In genomic region chr5:56126487-56127179, GRCh38 we compare ENCODE assay signal across 16 cellular contexts.
DNase-seq lines count a peak whose midpoint lies in the region; ATAC-seq and TF ChIP-seq lines count a peak whose summit lies in the region.
"Had no signal": no experiment of that assay in that cellular context is flagged by ENCODE, and none has a peak within 500 bp of the region (broad histone marks: within the 10 kb centered on the region; RNA-seq: fewer than 3 reads in every experiment).

No MANE protein-coding gene starts in this region.

- peak overlapping the region; percentile 65 for H3K27ac Mint-ChIP-seq in T-helper 2 cell treated with Interferon-gamma antibody and Interleukin-4, amounts not matched to agents 5 μg/mL and 100 μg/mL, for 36 hours
- peak overlapping the region; percentile 88 to 98 (median 96) for H3K27ac Mint-ChIP-seq in naive thymus-derived CD4-positive, alpha-beta T cell
- H3K27ac Mint-ChIP-seq: IgD-negative memory B cell had no signal

- peaks cover 36% of the 10 kb centered on the region for H3K4me1 Mint-ChIP-seq in T-helper 2 cell treated with Interferon-gamma antibody and Interleukin-4, amounts not matched to agents 5 μg/mL and 100 μg/mL, for 36 hours (ENCODE audit: low read depth)
- peaks cover 29 to 82% (median 71%) of the 10 kb centered on the region in 7 donors for H3K4me1 Mint-ChIP-seq in naive thymus-derived CD4-positive, alpha-beta T cell
- H3K4me1 Mint-ChIP-seq: IgD-negative memory B cell had no signal

- CTCF ChIA-PET in naive thymus-derived CD4-positive, alpha-beta T cell (lab: Charles Lee) = interaction anchor here (0.8 to 1.2 kb wide), 9 partner anchors 10 to 132 kb away, joined by 3 to 4 read pairs (median 3); partner anchors contain the start of gene IL6ST

- no peak overlapping the region for H3K4me3 ChIP-seq in astrocyte of the spinal cord (ENCODE audit: low read depth, low read length)
- H3K4me3 ChIP-seq in naive thymus-derived CD4-positive, alpha-beta T cell (ENCODE audit: low read length) = no peak overlapping the region
- H3K4me3 ChIP-seq: colonic mucosa, uterus had no signal

- H3K27ac ChIP-seq in naive thymus-derived CD4-positive, alpha-beta T cell (ENCODE audit: low read depth, low read length) = peak overlapping the region; percentile 64
- H3K27ac ChIP-seq: colonic mucosa, foreskin keratinocyte, uterus had no signal

- H3K36me3 ChIP-seq in naive thymus-derived CD4-positive, alpha-beta T cell (ENCODE audit: control insufficient read depth in 2 of 3, insufficient read depth in 3 of 3, low read length in 3 of 3) = peaks cover 0 to 17% (median 5%) of the 10 kb centered on the region in 3 experiments
- H3K36me3 ChIP-seq: colonic mucosa, uterus had no signal

- H3K27me3 ChIP-seq in naive thymus-derived CD4-positive, alpha-beta T cell (ENCODE audit: control insufficient read depth in 2 of 2, insufficient read depth in 2 of 2, low read length in 2 of 2) = no peaks in the 10 kb centered on the region
- H3K27me3 ChIP-seq: colonic mucosa, foreskin keratinocyte, uterus had no signal

- intact Hi-C loops in naive thymus-derived CD4-positive, alpha-beta T cell (cut with micrococcal nuclease) = loop anchor here (1.0 kb wide), 3 partner anchors 8 to 22 kb away; no protein-coding TSS in a partner anchor

- no peak for ATAC-seq in naive thymus-derived CD4-positive, alpha-beta T cell
- no peak for ATAC-seq in GM19023 (IDR thresholded peaks at IDR 0.05; ENCODE audit: unreplicated experiment)
- ATAC-seq: foreskin keratinocyte had no signal

- TF ChIP-seq CTCF in astrocyte of the spinal cord (IDR thresholded peaks at IDR 0.05; ENCODE audit: low read depth, low read length) = no peak

- H3K9me3 ChIP-seq in naive thymus-derived CD4-positive, alpha-beta T cell (ENCODE audit: control insufficient read depth in 2 of 3, low read length in 3 of 3) = peaks cover 0 to 6% (median 0%) of the 10 kb centered on the region in 3 experiments
- H3K9me3 ChIP-seq: colonic mucosa, uterus had no signal

- peaks cover 19% of the 10 kb centered on the region for H3K9me3 Mint-ChIP-seq in T-helper 2 cell treated with Interferon-gamma antibody and Interleukin-4, amounts not matched to agents 5 μg/mL and 100 μg/mL, for 36 hours
- H3K9me3 Mint-ChIP-seq in naive thymus-derived CD4-positive, alpha-beta T cell = peaks cover 1 to 9% (median 7%) of the 10 kb centered on the region in 11 donors

- peak overlapping the region; percentile 51 for H3K4me3 Mint-ChIP-seq in T-helper 2 cell treated with Interferon-gamma antibody and Interleukin-4, amounts not matched to agents 5 μg/mL and 100 μg/mL, for 36 hours
- H3K4me3 Mint-ChIP-seq in naive thymus-derived CD4-positive, alpha-beta T cell = peak overlapping the region; percentile 26 to 86 (median 74)
- H3K4me3 Mint-ChIP-seq: IgD-negative memory B cell, nephron had no signal

- POLR2A ChIA-PET in naive thymus-derived CD4-positive, alpha-beta T cell (lab: Charles Lee) = interaction anchor here (0.7 to 5.8 kb wide), 18 partner anchors 9 to 570 kb away, joined by 3 to 78 read pairs (median 4); partner anchors contain the start of gene IL6ST

- in situ Hi-C loops in astrocyte of the spinal cord (cut with HindIII; ENCODE audit: low sequenced_read_pairs) = no loop called here

- peaks cover 24% of the 10 kb centered on the region for H3K36me3 Mint-ChIP-seq in T-helper 2 cell treated with Interferon-gamma antibody and Interleukin-4, amounts not matched to agents 5 μg/mL and 100 μg/mL, for 36 hours (ENCODE audit: low read depth)
- H3K36me3 Mint-ChIP-seq in naive thymus-derived CD4-positive, alpha-beta T cell = peaks cover 8 to 48% (median 27%) of the 10 kb centered on the region in 5 donors

- H3K4me1 ChIP-seq in naive thymus-derived CD4-positive, alpha-beta T cell (ENCODE audit: control insufficient read depth in 2 of 2, insufficient read depth in 2 of 2, low read length in 2 of 2) = peaks cover 0 to 55% of the 10 kb centered on the region in 2 donors
- H3K4me1 ChIP-seq: colonic mucosa, uterus had no signal

- no peak for DNase-seq in T-helper 2 cell treated with Interferon-gamma antibody and Interleukin-4, amounts not matched to agents 5 μg/mL and 100 μg/mL, for 36 hours (ENCODE audit: low spot score)
- DNase-seq in T-helper 2 cell = no peak
- DNase-seq in NCI-H748 treated with DMSO at 0.1 percent for 48 hours (lab: John Stamatoyannopoulos, UW) = peak; percentile 31
- peak; percentile 58 for DNase-seq in astrocyte of the spinal cord (ENCODE audit: low read depth, low spot score)
- DNase-seq in naive thymus-derived CD4-positive, alpha-beta T cell = peak in 4 of 9 donors; percentile 37 to 59 (median 44)
- DNase-seq in NCI-H2107 treated with DMSO at 0.1 percent for 48 hours (lab: John Stamatoyannopoulos, UW; ENCODE audit: unreplicated experiment) = no peak
- no peak for DNase-seq in superior temporal gyrus (ENCODE audit: extremely low spot score)
- DNase-seq: activated effector memory CD4-positive, alpha-beta T cell treated with Interleukin-2 at 50 U/mL for 16 hours; colonic mucosa; DND-41; foreskin keratinocyte; NCI-H2029 treated with DMSO at 0.1 percent for 48 hours; uterus had no signal

- H3K27me3 Mint-ChIP-seq in T-helper 2 cell treated with Interferon-gamma antibody and Interleukin-4, amounts not matched to agents 5 μg/mL and 100 μg/mL, for 36 hours (ENCODE audit: low read depth) = no peaks in the 10 kb centered on the region
- no peaks in the 10 kb centered on the region for H3K27me3 Mint-ChIP-seq in naive thymus-derived CD4-positive, alpha-beta T cell

Comparison
In these comparisons a context has a peak if more than half of its experiments do, and no peak if none do; other contexts are left out.
1. DNase-seq: peak in NCI-H748 treated with DMSO at 0.1 percent for 48 hours (single experiment) and astrocyte of the spinal cord (single experiment); none in T-helper 2 cell treated with Interferon-gamma antibody and Interleukin-4, amounts not matched to agents 5 μg/mL and 100 μg/mL, for 36 hours (single experiment), T-helper 2 cell (0 of 5), NCI-H2107 treated with DMSO at 0.1 percent for 48 hours (single experiment) and superior temporal gyrus (single experiment).